In the genomic region with DNA sequence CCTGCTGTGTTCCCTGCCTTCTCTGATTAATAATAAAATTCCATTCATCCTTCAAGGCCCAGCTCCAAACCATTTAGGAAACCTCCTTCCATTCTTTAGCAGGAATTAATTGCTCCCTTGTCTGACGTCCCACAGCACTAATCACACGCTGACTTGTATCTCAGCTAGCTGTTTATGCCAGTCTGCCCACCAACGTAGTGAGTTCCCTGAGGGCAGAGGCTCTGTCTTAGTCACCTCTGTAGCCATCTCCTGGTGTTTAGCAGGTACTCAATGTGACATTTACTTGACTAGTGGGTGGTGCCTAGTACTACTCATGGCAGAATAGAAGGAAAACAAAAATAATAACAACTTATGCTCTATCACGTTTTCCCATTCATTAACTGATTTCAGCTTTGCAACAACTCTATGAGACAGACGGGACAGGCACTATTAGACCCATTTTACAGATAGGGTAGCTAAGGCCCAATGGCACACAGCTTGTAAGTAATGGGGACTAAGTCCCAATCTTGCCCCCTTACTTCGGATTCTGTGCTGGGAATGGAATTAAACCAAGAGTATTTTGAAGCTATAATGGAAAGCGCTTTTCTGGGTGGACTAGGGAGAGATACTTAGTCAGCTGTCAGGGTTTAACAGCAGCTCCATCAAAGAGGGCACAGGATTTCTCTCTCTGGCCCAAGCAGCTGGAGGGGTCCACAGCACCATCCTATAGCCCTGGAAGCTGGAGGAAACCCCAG, we compare ENCODE assay signal across 8 cellular contexts. TPM values are rescaled to one million over a fixed set of nuclear protein-coding genes. Genes with fewer than 3 reads are reported as not detected.
A peak's percentile ranks its signal among the peaks of the same experiment; 100 is the strongest.
DNase-seq lines count a peak whose midpoint lies in the region; ATAC-seq, FAIRE-seq and TF ChIP-seq lines count a peak whose summit lies in the region.

No MANE protein-coding gene starts in this region.

- no peaks in the 10 kb centered on the region for H3K9me1 ChIP-seq in K562 (ENCODE audit: control insufficient read depth, insufficient read depth, low read length)

- CTCF ChIA-PET in K562 (lab: Yijun Ruan, JAX; ENCODE audit: low intra/inter-chr PET ratio), result no interaction called here

- H3K9me3 ChIP-seq in right cardiac atrium (ENCODE audit: control insufficient read depth, low read length), result no peaks in the 10 kb centered on the region
- no peaks in the 10 kb centered on the region for H3K9me3 ChIP-seq in K562 (replicated peaks; ENCODE audit: control insufficient read depth, insufficient read depth, low read depth, low read length)
- H3K9me3 ChIP-seq in mesodermal cell (ENCODE audit: control insufficient read depth, low read length), result peaks cover 5% of the 10 kb centered on the region
- no peaks in the 10 kb centered on the region for H3K9me3 ChIP-seq in uterus

- BruUV-seq in K562 (replicated peaks; lab: Mats Ljungman, UMichigan), result no TSS peak

- ATAC-seq in right cardiac atrium, result no peak
- no peak for ATAC-seq in Right ventricle myocardium superior (ENCODE audit: poor library complexity)
- ATAC-seq in K562, result no peak

- no peak for TF ChIP-seq EP300 in K562 (IDR thresholded peaks at IDR 0.05; ENCODE audit: low read length)

- H3K27ac ChIP-seq in right cardiac atrium (ENCODE audit: low read length) (peak overlapping the region; percentile 61), K562 (ENCODE audit: extremely low read depth, low read depth, low read length) (no peak overlapping the region), mesodermal cell (ENCODE audit: low read depth, low read length, severe bottlenecking) (peak overlapping the region; percentile 94), uterus (peak overlapping the region; percentile 85 to 97)

- peak overlapping the region in 1 of 2 experiments; percentile 65; a peak in 1 of 4 replicates for H3K9ac ChIP-seq in K562 (ENCODE audit: insufficient read depth in 1 of 2, low read depth in 2 of 2, low read length in 2 of 2)

- TF ChIP-seq CTCF in K562 (IDR thresholded peaks at IDR 0.05 in 2 of 3, conservative IDR thresholded peaks at IDR 0.05 in 1 of 3; ENCODE audit: insufficient read depth in 2 of 3, low read depth in 1 of 3, low read length in 3 of 3) (no peak), uterus (IDR thresholded peaks at IDR 0.05) (no peak)

- DNase-seq in right cardiac atrium (no peak), Right ventricle myocardium superior (no peak), K562 (ENCODE audit: extremely low read depth in 1 of 4, low spot score in 3 of 4) (no peak), uterus (no peak), cortex of kidney (lab: John Stamatoyannopoulos, UW) (no peak), NCI-H2107 treated with DMSO at 0.1 percent for 48 hours (lab: John Stamatoyannopoulos, UW; ENCODE audit: unreplicated experiment) (no peak), NCI-H1092 (lab: John Stamatoyannopoulos, UW) (no peak)

- intact Hi-C loops in right cardiac atrium (cut with DNase I), result no loop called here
- intact Hi-C loops in Right ventricle myocardium superior (cut with DNase I), result no loop called here
- intact Hi-C loops in K562 (cut with micrococcal nuclease), result no loop called here
- intact Hi-C loops in uterus (cut with DNase I; ENCODE audit: low total_unique reads), result no loop called here

- H3K4me3 ChIP-seq in right cardiac atrium (ENCODE audit: low read length), result peak overlapping the region; percentile 97
- no peak overlapping the region for H3K4me3 ChIP-seq in K562
- H3K4me3 ChIP-seq in mesodermal cell (ENCODE audit: extremely low read depth, insufficient read depth, low read length, poor library complexity, severe bottlenecking), result no peak overlapping the region
- H3K4me3 ChIP-seq in uterus, result no peak overlapping the region

- H3K27me3 ChIP-seq in right cardiac atrium (ENCODE audit: control insufficient read depth, insufficient read depth) (no peaks in the 10 kb centered on the region), K562 (ENCODE audit: control insufficient read depth in 2 of 2, insufficient read depth in 2 of 2, low read length in 2 of 2) (no peaks in the 10 kb centered on the region), uterus (no peaks in the 10 kb centered on the region)

- TF ChIP-seq POLR2A in K562 (conservative IDR thresholded peaks at IDR 0.05), result no peak
- no peak for TF ChIP-seq POLR2A in uterus (IDR thresholded peaks at IDR 0.05)

- H3K4me1 ChIP-seq in right cardiac atrium (ENCODE audit: control insufficient read depth, insufficient read depth, low read length), result peaks cover 3% of the 10 kb centered on the region
- peaks cover 0 to 8% of the 10 kb centered on the region in 2 experiments; a peak in 1 of 5 replicates for H3K4me1 ChIP-seq in K562 (replicated peaks in 1 of 2; ENCODE audit: control insufficient read depth in 2 of 2, insufficient read depth in 2 of 2, low read length in 2 of 2)
- no peaks in the 10 kb centered on the region for H3K4me1 ChIP-seq in mesodermal cell (ENCODE audit: control insufficient read depth, insufficient read depth, low read length, poor library complexity, severe bottlenecking)
- H3K4me1 ChIP-seq in uterus, result no peaks in the 10 kb centered on the region

- peaks cover 24% of the 10 kb centered on the region for H3K79me2 ChIP-seq in K562 (ENCODE audit: control insufficient read depth, insufficient read depth, low read length)

- WGBS in right cardiac atrium, result 78% methylated on average over 7 of the region's 7 CpGs
- 25% methylated on average over 7 of the region's 7 CpGs for WGBS in K562 (ENCODE audit: insufficient coverage, low coverage, missing lambda C conversion rate)
- 81 to 92% methylated on average over 7 of the region's 7 CpGs for WGBS in mesodermal cell (ENCODE audit: insufficient coverage in 2 of 2), 2 experiments

- H4K20me1 ChIP-seq in K562 (replicated peaks; ENCODE audit: control insufficient read depth, insufficient read depth, low read length), result no peaks in the 10 kb centered on the region

- TF ChIP-seq RAD21 in K562 (CRISPR knock-in tag; conservative IDR thresholded peaks at IDR 0.05 in 1 of 2, IDR thresholded peaks at IDR 0.05 in 1 of 2), result no peak

- H2AFZ ChIP-seq in K562 (ENCODE audit: low read depth, low read length), result peak overlapping the region; percentile 99

- POLR2A ChIA-PET in K562 (lab: Yijun Ruan, JAX), result interaction anchor here (0.5 to 1.9 kb wide), 12 partner anchors 8 to 587 kb away, joined by 3 to 7 read pairs (median 4); no protein-coding TSS in a partner anchor

- in situ Hi-C loops in K562 (cut with MboI), result no loop called here

- peak overlapping the region; percentile 87 for H3K4me2 ChIP-seq in K562 (ENCODE audit: insufficient read depth, low read length)

- no peak for FAIRE-seq in K562 (lab: Jason Lieb, UNC)

- no peaks in the 10 kb centered on the region for H3K36me3 ChIP-seq in K562 (ENCODE audit: control insufficient read depth, insufficient read depth, low read length)
- H3K36me3 ChIP-seq in mesodermal cell (ENCODE audit: control insufficient read depth, insufficient read depth, low read length), result peaks cover 4% of the 10 kb centered on the region
- no peaks in the 10 kb centered on the region for H3K36me3 ChIP-seq in uterus

TF ChIP-seq in K562, 482 proteins besides CTCF, POLR2A, EP300 and RAD21 (continues in another document):
- TF ChIP-seq ETV1 (tag; conservative IDR thresholded peaks at IDR 0.05; ENCODE audit: low read depth), result no peak

RNA-seq across cellular contexts. Expression of a gene that starts 0.9 kb away (rescaled TPM):
- total RNA-seq in right cardiac atrium (10 to 100 TPM; 11.1 to 14.6 (median 13.5) TPM), Right ventricle myocardium superior (11.8 TPM), K562 (2014; rRNA removed) (4.0 and 5.3 TPM in 2 replicates), K562 (2014; rRNA removed; fragmentation: Illumina TruSeq; extraction: Trizol) (4.5 and 5.1 TPM in 2 replicates), K562 (2015; rRNA removed; fragmentation: Illumina TruSeq; extraction: Trizol) (4.9 and 5.3 TPM in 2 replicates), K562 (2021) (13.9 and 15.0 TPM in 2 replicates), uterus (10 to 100 TPM in 2 of 4 donors, 1 to 10 TPM in 2; 4.9 to 34.3 (median 8.6) TPM)
- polyA plus RNA-seq in right cardiac atrium (8.2 TPM), K562 (2011; rRNA removed) (3.6 and 5.3 TPM in 2 replicates), K562 (2014; fragmentation: Illumina TruSeq; extraction: Trizol) (10.7 and 11.0 TPM in 2 replicates), K562 (2014; fragmentation: Nextera tagmentation; extraction: Ambion mirVana) (1 to 10 TPM; 3.9 to 4.5 TPM), K562 (2014; rRNA removed) (6.5 and 7.9 TPM in 2 replicates)
- total RNA-seq in K562 (2011; cell fraction: chromatin; rRNA removed; ENCODE audit: low replicate concordance), result 16.7 and 19.5 TPM in 2 replicates
- total RNA-seq in K562 (2011; cell fraction: nucleolus; rRNA removed), result 7.8 and 9.5 TPM in 2 replicates
- total RNA-seq in K562 (2011; cell fraction: nucleoplasm; rRNA removed), result 11.8 and 19.5 TPM in 2 replicates
- 2.3 and 4.4 TPM in 2 replicates for polyA plus RNA-seq in K562 (2011; cell fraction: cytosol; rRNA removed)
- polyA plus RNA-seq in K562 (2011; cell fraction: nucleus; rRNA removed), result 2.7 and 5.2 TPM in 2 replicates
- polyA plus RNA-seq in K562 (2012), result 11.7 and 13.9 TPM in 2 replicates
- polyA minus RNA-seq in K562 (2011; rRNA and poly(A)+ RNA removed), result 3.7 and 3.8 TPM in 2 replicates
- polyA minus RNA-seq in K562 (2011; cell fraction: cytosol; rRNA and poly(A)+ RNA removed), result 3.1 and 3.5 TPM in 2 replicates
- polyA minus RNA-seq in K562 (2011; cell fraction: nucleus; rRNA and poly(A)+ RNA removed), result 2.3 and 2.8 TPM in 2 replicates
- polyA plus RNA-seq in mesodermal cell (2013, experiment 1 of 2), result 18.8 TPM
- polyA plus RNA-seq in mesodermal cell (2013, experiment 2 of 2), result 20.0 TPM

RNA-seq across cellular contexts. Expression of a gene that starts 40.9 kb away (rescaled TPM):
- total RNA-seq in right cardiac atrium, result 1 to 10 TPM; 2.7 to 5.6 (median 4.1) TPM
- 3.8 TPM for polyA plus RNA-seq in right cardiac atrium
- 2.7 TPM for total RNA-seq in Right ventricle myocardium superior
- 22.1 and 46.9 TPM in 2 replicates for total RNA-seq in K562 (2011; cell fraction: chromatin; rRNA removed; ENCODE audit: low replicate concordance)
- 18.2 and 24.0 TPM in 2 replicates for total RNA-seq in K562 (2011; cell fraction: nucleolus; rRNA removed)
- 17.4 and 20.8 TPM in 2 replicates for total RNA-seq in K562 (2011; cell fraction: nucleoplasm; rRNA removed)
- 1.8 and 2.1 TPM in 2 replicates for total RNA-seq in K562 (2014; rRNA removed)
- total RNA-seq in K562 (2014; rRNA removed; fragmentation: Illumina TruSeq; extraction: Trizol), result 1.5 and 1.6 TPM in 2 replicates
- total RNA-seq in K562 (2015; rRNA removed; fragmentation: Illumina TruSeq; extraction: Trizol), result 1.5 and 1.8 TPM in 2 replicates
- total RNA-seq in K562 (2021), result 3.6 and 4.1 TPM in 2 replicates
- 2.4 and 2.9 TPM in 2 replicates for polyA plus RNA-seq in K562 (2011; rRNA removed)
- 1.4 and 4.0 TPM in 2 replicates for polyA plus RNA-seq in K562 (2011; cell fraction: cytosol; rRNA removed)
- 9.7 and 22.8 TPM in 2 replicates for polyA plus RNA-seq in K562 (2011; cell fraction: nucleus; rRNA removed)
- polyA plus RNA-seq in K562 (2012), result 2.0 and 2.5 TPM in 2 replicates
- polyA plus RNA-seq in K562 (2014; fragmentation: Illumina TruSeq; extraction: Trizol), result 1.9 and 2.8 TPM in 2 replicates
- polyA plus RNA-seq in K562 (2014; fragmentation: Nextera tagmentation; extraction: Ambion mirVana), result under 1 TPM; 0.18 to 0.50 TPM
- 2.2 and 2.6 TPM in 2 replicates for polyA plus RNA-seq in K562 (2014; rRNA removed)
- 1.9 and 2.9 TPM in 2 replicates for polyA minus RNA-seq in K562 (2011; rRNA and poly(A)+ RNA removed)
- 2.1 and 4.2 TPM in 2 replicates for polyA minus RNA-seq in K562 (2011; cell fraction: cytosol; rRNA and poly(A)+ RNA removed)
- 4.2 and 7.1 TPM in 2 replicates for polyA minus RNA-seq in K562 (2011; cell fraction: nucleus; rRNA and poly(A)+ RNA removed)
- 13.5 TPM for polyA plus RNA-seq in mesodermal cell (2013, experiment 1 of 2)
- 10.0 TPM for polyA plus RNA-seq in mesodermal cell (2013, experiment 2 of 2)
- total RNA-seq in uterus, result 10 to 100 TPM in 1 of 4 donors, 1 to 10 TPM in 1, under 1 TPM in 2; 0.29 to 21.5 (median 2.0) TPM
